ENCODE assay signal across 20 cellular contexts in the genomic region with DNA sequence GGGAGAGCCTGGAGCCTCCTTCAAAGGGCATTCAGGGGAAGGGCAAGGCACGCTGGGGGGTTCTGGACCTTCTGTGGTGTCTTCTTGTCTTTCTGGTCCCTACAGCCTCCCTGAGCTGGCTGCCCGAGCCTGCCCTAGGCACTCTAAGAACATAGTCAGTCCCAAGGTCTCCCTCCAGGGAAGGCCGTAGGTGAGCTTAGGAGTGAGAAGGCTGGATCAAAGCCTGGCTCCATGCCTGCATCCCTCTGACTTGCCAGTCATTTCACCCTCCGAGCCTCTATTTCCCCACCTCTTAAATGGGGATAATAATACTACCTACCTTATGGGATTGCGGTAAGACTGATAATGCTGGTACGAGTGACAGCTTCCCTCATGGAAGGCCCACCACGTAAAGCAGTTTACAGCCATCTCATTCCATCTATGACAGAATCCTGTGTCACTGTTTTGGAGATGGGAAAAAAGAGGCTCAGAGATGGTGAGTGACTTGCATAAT. TPM values are rescaled to one million over a fixed set of nuclear protein-coding genes. Genes with fewer than 3 reads are reported as not detected.
DNase-seq lines count a peak whose midpoint lies in the region; ATAC-seq and TF ChIP-seq lines count a peak whose summit lies in the region.
"Had no signal": no experiment of that assay in that cellular context is flagged by ENCODE, and none has a peak within 500 bp of the region (broad histone marks: within the 10 kb centered on the region; RNA-seq: fewer than 3 reads in every experiment).

No MANE protein-coding gene starts in this region.

- TF ChIP-seq POLR2A in suprapubic skin (IDR thresholded peaks at IDR 0.05) = no peak

- H3K4me1 ChIP-seq in NT2/D1 (ENCODE audit: insufficient read depth, insufficient read length) (peaks cover 48% of the 10 kb centered on the region), duodenal mucosa (ENCODE audit: control insufficient read depth in 1 of 2, insufficient read depth in 2 of 2, low read length in 2 of 2) (peaks cover 68 to 70% of the 10 kb centered on the region in 2 donors), mucosa of stomach (ENCODE audit: control insufficient read depth, insufficient read depth, low read length) (peaks cover 79% of the 10 kb centered on the region), suprapubic skin (peaks cover 72% of the 10 kb centered on the region)
- H3K4me1 ChIP-seq: adrenal gland had no signal

- no peak for ATAC-seq in HG03108 (IDR thresholded peaks at IDR 0.05; ENCODE audit: unreplicated experiment)
- no peak for ATAC-seq in HG03139 (IDR thresholded peaks at IDR 0.05; ENCODE audit: unreplicated experiment)
- ATAC-seq: T-cell had no signal

- H3K27me3 ChIP-seq in NT2/D1 (ENCODE audit: insufficient read depth, insufficient read length) (no peaks in the 10 kb centered on the region), duodenal mucosa (ENCODE audit: control insufficient read depth in 1 of 2, insufficient read depth in 2 of 2, low read length in 2 of 2) (no peaks in the 10 kb centered on the region), mucosa of stomach (ENCODE audit: control insufficient read depth, insufficient read depth, low read length) (no peaks in the 10 kb centered on the region), suprapubic skin (no peaks in the 10 kb centered on the region)
- H3K27me3 ChIP-seq: adrenal gland had no signal

- H3K27ac ChIP-seq in duodenal mucosa (ENCODE audit: low read depth, low read length) (peak overlapping the region; percentile 86), suprapubic skin (peak overlapping the region; percentile 77)
- H3K27ac ChIP-seq: left ventricle myocardium inferior had no signal

- no peak for TF ChIP-seq EP300 in suprapubic skin (IDR thresholded peaks at IDR 0.05)

- no peak for TF ChIP-seq CTCF in suprapubic skin (IDR thresholded peaks at IDR 0.05)

- DNase-seq in NT2/D1 (ENCODE audit: low read depth, low spot score) (no peak), suprapubic skin (ENCODE audit: low spot score in 2 of 2) (no peak), DMS79 treated with DMSO at 0.1 percent for 48 hours (lab: John Stamatoyannopoulos, UW) (no peak), kidney tubule cell (ENCODE audit: low spot score) (no peak)
- DNase-seq: activated CD4-positive, alpha-beta T cell treated with anti-CD3 and anti-CD28 coated beads, Interleukin-2, amount 50 U/mL, for 1 hour; activated gamma-delta T cell treated with Interleukin-2 at 50 U/mL for 16 hours; adrenal gland; CD4-positive, alpha-beta T cell; glutamatergic neuron; Kasumi-1; left ventricle myocardium inferior; NCI-H1105; NCI-H526; SHP77 treated with DMSO at 0.1 percent for 48 hours; stimulated activated CD4-positive, alpha-beta T cell treated with anti-CD3 and anti-CD28 coated beads, Interleukin-2, amount 100 ng/mL, for 48 hours; T-cell had no signal

- H3K36me3 ChIP-seq in NT2/D1 (ENCODE audit: insufficient read depth, insufficient read length, low read length) = peaks cover 66% of the 10 kb centered on the region
- H3K36me3 ChIP-seq in duodenal mucosa (ENCODE audit: control insufficient read depth in 1 of 2, insufficient read depth in 2 of 2, low read length in 2 of 2) = peaks cover 4 to 20% of the 10 kb centered on the region in 2 donors
- no peaks in the 10 kb centered on the region for H3K36me3 ChIP-seq in mucosa of stomach (ENCODE audit: control insufficient read depth, insufficient read depth, low read length)
- H3K36me3 ChIP-seq in suprapubic skin = peaks cover 8% of the 10 kb centered on the region
- H3K36me3 ChIP-seq: adrenal gland, left ventricle myocardium inferior had no signal

- H3K9ac ChIP-seq in NT2/D1 (ENCODE audit: insufficient read length, low read depth) (peak overlapping the region; percentile 26), duodenal mucosa (ENCODE audit: low read depth in 1 of 2, low read length in 2 of 2) (peak overlapping the region; percentile 21 to 23), mucosa of stomach (ENCODE audit: low read length) (peak overlapping the region; percentile 14)

- H3K4me3 ChIP-seq in NT2/D1 (ENCODE audit: insufficient read length, low read depth) (no peak overlapping the region), duodenal mucosa (ENCODE audit: low read depth in 1 of 2, low read length in 2 of 2) (no peak overlapping the region), mucosa of stomach (ENCODE audit: low read length) (no peak overlapping the region), suprapubic skin (no peak overlapping the region)
- H3K4me3 ChIP-seq: adrenal gland, left ventricle myocardium inferior had no signal

- no peaks in the 10 kb centered on the region for H3K9me3 ChIP-seq in NT2/D1 (ENCODE audit: insufficient read depth, low read length)
- no peaks in the 10 kb centered on the region for H3K9me3 ChIP-seq in duodenal mucosa (ENCODE audit: control insufficient read depth in 1 of 2, low read length in 2 of 2)
- no peaks in the 10 kb centered on the region for H3K9me3 ChIP-seq in mucosa of stomach (ENCODE audit: control insufficient read depth, low read length)
- H3K9me3 ChIP-seq in suprapubic skin = no peaks in the 10 kb centered on the region
- H3K9me3 ChIP-seq: adrenal gland, left ventricle myocardium inferior had no signal

- WGBS in suprapubic skin = 78% methylated on average over 7 of the region's 7 CpGs

RNA-seq across cellular contexts. Expression of a gene that starts 20.8 kb away (rescaled TPM):
- total RNA-seq in suprapubic skin = 100 to 1,000 TPM; 209 to 373 (median 289) TPM
